8 cellular contexts compared by ENCODE assay signal in genomic region chr2:26018184-26018716, GRCh38. TPM values are rescaled to one million over a fixed set of nuclear protein-coding genes. Genes with fewer than 3 reads are reported as not detected.
DNase-seq lines count a peak whose midpoint lies in the region; ATAC-seq and TF ChIP-seq lines count a peak whose summit lies in the region.

No MANE protein-coding gene starts in this region.

- no peak overlapping the region for H3K4me3 ChIP-seq in choroid plexus epithelial cell (ENCODE audit: low read depth, low read length)
- no peak overlapping the region for H3K4me3 ChIP-seq in lower lobe of right lung

- TF ChIP-seq CTCF in C4-2B (conservative IDR thresholded peaks at IDR 0.05) = no peak
- TF ChIP-seq CTCF in choroid plexus epithelial cell (conservative IDR thresholded peaks at IDR 0.05; ENCODE audit: low read depth, low read length) = no peak
- TF ChIP-seq CTCF in lower lobe of right lung (IDR thresholded peaks at IDR 0.05) = no peak

- ATAC-seq in HG02759 (IDR thresholded peaks at IDR 0.05; ENCODE audit: unreplicated experiment) (peak; percentile 75), lower lobe of right lung (peak; percentile 97 to 99)

- H3K36me3 ChIP-seq in lower lobe of right lung = no peaks in the 10 kb centered on the region

- intact Hi-C loops in lower lobe of right lung (cut with DNase I) = no loop called here

- DNase-seq in RPMI7951 (ENCODE audit: low read depth) (peak; percentile 88), choroid plexus epithelial cell (ENCODE audit: low read depth) (peak; percentile 93), lower lobe of right lung (peak; percentile 81)
- peak; percentile 59 for DNase-seq in stimulated activated CD8-positive, alpha-beta memory T cell treated with anti-CD3 and anti-CD28 coated beads, Interleukin-4, amount 100 ng/mL, for 48 hours
- DNase-seq in effector CD8-positive, alpha-beta T cell (lab: John Stamatoyannopoulos, UW) = no peak
- DNase-seq in stimulated activated naive CD4-positive, alpha-beta T cell treated with Interleukin-2 at 50 U/mL for 16 hours (lab: John Stamatoyannopoulos, UW) = no peak

- peaks cover 17% of the 10 kb centered on the region for H3K4me1 ChIP-seq in lower lobe of right lung

- H3K27ac ChIP-seq in C4-2B = peak overlapping the region; percentile 51
- H3K27ac ChIP-seq in lower lobe of right lung = peak overlapping the region; percentile 57

- no peaks in the 10 kb centered on the region for H3K9me3 ChIP-seq in lower lobe of right lung

- H3K27me3 ChIP-seq in lower lobe of right lung (ENCODE audit: low read depth) = no peaks in the 10 kb centered on the region

RNA-seq across cellular contexts. Expression of gene RAB10, which starts 15.6 kb away (rescaled TPM):
- 120 and 138 TPM in 2 replicates for total RNA-seq in RPMI7951 (2014; rRNA removed; shearing (Covaris generic))
- 113 TPM for total RNA-seq in lower lobe of right lung

RNA-seq across cellular contexts. Expression of gene KIF3C, which starts 36.0 kb away (rescaled TPM):
- 10.5 and 25.8 TPM in 2 replicates for total RNA-seq in RPMI7951 (2014; rRNA removed; shearing (Covaris generic))
- 6.0 TPM for total RNA-seq in lower lobe of right lung

Comparison
In these comparisons a context has a peak if more than half of its experiments do, and no peak if none do; other contexts are left out.
1. DNase-seq: peak in RPMI7951 (single experiment), choroid plexus epithelial cell (single experiment), lower lobe of right lung (single experiment) and stimulated activated CD8-positive, alpha-beta memory T cell treated with anti-CD3 and anti-CD28 coated beads, Interleukin-4, amount 100 ng/mL, for 48 hours (single experiment); none in effector CD8-positive, alpha-beta T cell (single experiment) and stimulated activated naive CD4-positive, alpha-beta T cell treated with Interleukin-2 at 50 U/mL for 16 hours (single experiment).